21 cellular contexts compared by ENCODE assay signal in genomic region chr10:35884657-35885071, GRCh38.
DNase-seq lines count a peak whose midpoint lies in the region; ATAC-seq and TF ChIP-seq lines count a peak whose summit lies in the region.
"Had no signal": no experiment of that assay in that cellular context is flagged by ENCODE, and none has a peak within 500 bp of the region (broad histone marks: within the 10 kb centered on the region; RNA-seq: fewer than 3 reads in every experiment).

No MANE protein-coding gene starts in this region.

- H3K27me3 ChIP-seq in Caco-2 (replicated peaks; ENCODE audit: control insufficient read depth, insufficient read depth, low read length) (0 out of 2 replicates have a peak, but pooled peaks cover 4% of the 10 kb centered on the region), hepatocyte (peaks cover 7% of the 10 kb centered on the region)
- H3K27me3 ChIP-seq: ascending aorta, tibial nerve had no signal

- ATAC-seq in activated CD8-positive, alpha-beta T cell treated with anti-CD3 and anti-CD28 coated beads for 36 hours = no peak
- ATAC-seq: activated T-helper 17 cell treated with anti-CD3 and anti-CD28 coated beads, Interleukin-2, amount 50 U/mL, for 72 hours had no signal

- no peaks in the 10 kb centered on the region for H3K9me3 Mint-ChIP-seq in Caco-2 (ENCODE audit: unreplicated experiment)
- no peaks in the 10 kb centered on the region for H3K9me3 Mint-ChIP-seq in activated CD8-positive, alpha-beta T cell treated with anti-CD3 and anti-CD28 coated beads for 36 hours
- H3K9me3 Mint-ChIP-seq: activated T-helper 17 cell treated with anti-CD3 and anti-CD28 coated beads, Interleukin-2, amount 50 U/mL, for 72 hours; T-helper 1 cell treated with Interleukin-12 subunit alpha and Interleukin-12 subunit beta and Interleukin-4 antibody, amounts not matched to agents 30 μg/mL and 1 μg/mL, for 36 hours had no signal

- intact Hi-C loops in Caco-2 (cut with micrococcal nuclease; ENCODE audit: unreplicated experiment) = no loop called here
- intact Hi-C loops in activated CD8-positive, alpha-beta T cell treated with anti-CD3 and anti-CD28 coated beads for 36 hours (cut with micrococcal nuclease) = no loop called here

- peaks cover 7% of the 10 kb centered on the region for H3K4me1 Mint-ChIP-seq in Caco-2 (ENCODE audit: low read depth, unreplicated experiment)
- no peaks in the 10 kb centered on the region for H3K4me1 Mint-ChIP-seq in activated CD8-positive, alpha-beta T cell treated with anti-CD3 and anti-CD28 coated beads for 36 hours (ENCODE audit: low read depth)
- H3K4me1 Mint-ChIP-seq: activated T-helper 17 cell treated with anti-CD3 and anti-CD28 coated beads, Interleukin-2, amount 50 U/mL, for 72 hours had no signal

- TF ChIP-seq CTCF in Caco-2 (IDR thresholded peaks at IDR 0.05; ENCODE audit: insufficient read depth in 1 of 2, low read depth in 1 of 2, low read length in 1 of 2, severe bottlenecking in 1 of 2, unreplicated experiment in 1 of 2) (no peak), HEK293 (tag by site-specific recombination; IDR thresholded peaks at IDR 0.05) (no peak), hepatocyte (IDR thresholded peaks at IDR 0.05; ENCODE audit: poor library complexity) (no peak)
- TF ChIP-seq CTCF in activated CD8-positive, alpha-beta T cell treated with anti-CD3 and anti-CD28 coated beads for 36 hours (IDR thresholded peaks at IDR 0.05) = no peak

- H3K36me3 ChIP-seq in Caco-2 (ENCODE audit: control insufficient read depth, insufficient read depth, low read length) = no peaks in the 10 kb centered on the region
- no peaks in the 10 kb centered on the region for H3K36me3 ChIP-seq in HEK293 (ENCODE audit: control insufficient read depth in 2 of 2, insufficient read depth in 1 of 2, low read length in 2 of 2)
- H3K36me3 ChIP-seq in hepatocyte (replicated peaks; ENCODE audit: insufficient read depth, low read depth) = no peaks in the 10 kb centered on the region
- H3K36me3 ChIP-seq: ascending aorta, tibial nerve had no signal

- no peak overlapping the region for H3K4me3 ChIP-seq in Caco-2 (ENCODE audit: low read depth, low read length)
- H3K4me3 ChIP-seq in HEK293 (ENCODE audit: low read depth, low read length) = no peak overlapping the region
- H3K4me3 ChIP-seq in hepatocyte = no peak overlapping the region
- H3K4me3 ChIP-seq: ascending aorta, tibial nerve had no signal

- H3K4me3 Mint-ChIP-seq in Caco-2 (ENCODE audit: unreplicated experiment) = peak overlapping the region; percentile 12
- H3K4me3 Mint-ChIP-seq in activated CD8-positive, alpha-beta T cell treated with anti-CD3 and anti-CD28 coated beads for 36 hours = no peak overlapping the region
- H3K4me3 Mint-ChIP-seq: activated naive CD8-positive, alpha-beta T cell; activated T-helper 17 cell treated with anti-CD3 and anti-CD28 coated beads, Interleukin-2, amount 50 U/mL, for 72 hours; T-helper 1 cell treated with Interleukin-12 subunit alpha and Interleukin-12 subunit beta and Interleukin-4 antibody, amounts not matched to agents 30 μg/mL and 1 μg/mL, for 36 hours had no signal

- H3K36me3 Mint-ChIP-seq in Caco-2 (ENCODE audit: insufficient read depth, unreplicated experiment) = peaks cover 4% of the 10 kb centered on the region
- no peaks in the 10 kb centered on the region for H3K36me3 Mint-ChIP-seq in activated CD8-positive, alpha-beta T cell treated with anti-CD3 and anti-CD28 coated beads for 36 hours (ENCODE audit: low read depth)
- H3K36me3 Mint-ChIP-seq: activated naive CD8-positive, alpha-beta T cell; IgD-negative memory B cell had no signal

- peak overlapping the region; percentile 35 for H3K4me2 ChIP-seq in hepatocyte

- WGBS in hepatocyte (ENCODE audit: low lambda C conversion rate, missing lambda C conversion rate) = 26% methylated on average over 9 of the region's 9 CpGs

- no peak overlapping the region for H3K27ac Mint-ChIP-seq in Caco-2 (ENCODE audit: unreplicated experiment)
- no peak overlapping the region for H3K27ac Mint-ChIP-seq in activated CD8-positive, alpha-beta T cell treated with anti-CD3 and anti-CD28 coated beads for 36 hours
- H3K27ac Mint-ChIP-seq: activated naive CD8-positive, alpha-beta T cell; activated T-helper 17 cell treated with anti-CD3 and anti-CD28 coated beads, Interleukin-2, amount 50 U/mL, for 72 hours; IgD-negative memory B cell; T-helper 1 cell treated with Interleukin-12 subunit alpha and Interleukin-12 subunit beta and Interleukin-4 antibody, amounts not matched to agents 30 μg/mL and 1 μg/mL, for 36 hours had no signal

- H3K27me3 Mint-ChIP-seq in Caco-2 (ENCODE audit: insufficient read depth, unreplicated experiment) = peaks cover 29% of the 10 kb centered on the region
- no peaks in the 10 kb centered on the region for H3K27me3 Mint-ChIP-seq in activated CD8-positive, alpha-beta T cell treated with anti-CD3 and anti-CD28 coated beads for 36 hours

- H3K9me2 ChIP-seq in hepatocyte (replicated peaks; ENCODE audit: insufficient read depth) = no peaks in the 10 kb centered on the region

- H3K27ac ChIP-seq in HEK293 (ENCODE audit: extremely low read depth, low read depth, low read length) = no peak overlapping the region
- H3K27ac ChIP-seq in hepatocyte = no peak overlapping the region
- H3K27ac ChIP-seq: ascending aorta, C4-2B, tibial nerve, VCaP had no signal

- H3K4me1 ChIP-seq in Caco-2 (peaks cover 4% of the 10 kb centered on the region; the same call in 1 of the 2 replicates), HEK293 (ENCODE audit: control insufficient read depth, insufficient read depth, low read length) (peaks cover 3% of the 10 kb centered on the region; the same call in 1 of the 2 replicates), hepatocyte (ENCODE audit: insufficient read depth) (peaks cover 19% of the 10 kb centered on the region)
- H3K4me1 ChIP-seq: ascending aorta, tibial nerve had no signal

- BruUV-seq in Caco-2 (replicated peaks; lab: Mats Ljungman, UMichigan) = no TSS peak

- CTCF ChIA-PET in Caco-2 (lab: Charles Lee) = no interaction called here
- CTCF ChIA-PET in HEK293 (lab: Yijun Ruan, JAX) = no interaction called here
- CTCF ChIA-PET in activated CD8-positive, alpha-beta T cell treated with anti-CD3 and anti-CD28 coated beads for 36 hours (lab: Charles Lee) = no interaction called here

- POLR2A ChIA-PET in Caco-2 (lab: Charles Lee) (no interaction called here), HEK293 (lab: Yijun Ruan, JAX) (no interaction called here)
- POLR2A ChIA-PET in activated CD8-positive, alpha-beta T cell treated with anti-CD3 and anti-CD28 coated beads for 36 hours (lab: Charles Lee) = no interaction called here

- H3K9me3 ChIP-seq in Caco-2 = no peaks in the 10 kb centered on the region
- H3K9me3 ChIP-seq in HEK293 (ENCODE audit: control insufficient read depth, insufficient read depth, low read depth, low read length) = no peaks in the 10 kb centered on the region
- H3K9me3 ChIP-seq in hepatocyte (ENCODE audit: low read depth) = no peaks in the 10 kb centered on the region
- H3K9me3 ChIP-seq: ascending aorta, tibial nerve had no signal

- DNase-seq in Caco-2 (peak; percentile 32 to 47), NCI-H69 (lab: John Stamatoyannopoulos, UW) (peak; percentile 95), hepatocyte (ENCODE audit: low spot score) (peak; percentile 62), T1000 (lab: John Stamatoyannopoulos, UW) (no peak), kidney tubule cell (ENCODE audit: low spot score) (no peak)
- DNase-seq in activated CD8-positive, alpha-beta T cell treated with anti-CD3 and anti-CD28 coated beads for 36 hours = no peak
- DNase-seq in activated naive CD4-positive, alpha-beta T cell (lab: John Stamatoyannopoulos, UW) = no peak
- DNase-seq: cerebellar nuclear complex; mesenchymal stem cell; NCI-H1105; NCI-H2227 treated with DMSO at 0.1 percent for 48 hours; stimulated activated CD8-positive, alpha-beta memory T cell treated with anti-CD3 and anti-CD28 coated beads, Interleukin-4, amount 100 ng/mL, for 48 hours had no signal

- no peaks in the 10 kb centered on the region for H3K79me2 ChIP-seq in hepatocyte

- no peak overlapping the region for H2AFZ ChIP-seq in hepatocyte

- no peaks in the 10 kb centered on the region for H4K20me1 ChIP-seq in hepatocyte (ENCODE audit: insufficient read depth, poor library complexity, severe bottlenecking)

TF ChIP-seq in HEK293, 187 proteins besides CTCF, POLR2A, EP300 and RAD21 (continues in another document):
- TF ChIP-seq FEZF1 (tag by site-specific recombination; IDR thresholded peaks at IDR 0.05) (peak; percentile 74), GLIS1 (tag by site-specific recombination; IDR thresholded peaks at IDR 0.05) (0 out of 2 replicates have a peak, but pooled peaks have one; percentile 29), ZBTB20 (tag by site-specific recombination; IDR thresholded peaks at IDR 0.05) (peak; percentile 18; the same call in 1 of the 2 replicates)
- TF ChIP-seq, protein P1, sequence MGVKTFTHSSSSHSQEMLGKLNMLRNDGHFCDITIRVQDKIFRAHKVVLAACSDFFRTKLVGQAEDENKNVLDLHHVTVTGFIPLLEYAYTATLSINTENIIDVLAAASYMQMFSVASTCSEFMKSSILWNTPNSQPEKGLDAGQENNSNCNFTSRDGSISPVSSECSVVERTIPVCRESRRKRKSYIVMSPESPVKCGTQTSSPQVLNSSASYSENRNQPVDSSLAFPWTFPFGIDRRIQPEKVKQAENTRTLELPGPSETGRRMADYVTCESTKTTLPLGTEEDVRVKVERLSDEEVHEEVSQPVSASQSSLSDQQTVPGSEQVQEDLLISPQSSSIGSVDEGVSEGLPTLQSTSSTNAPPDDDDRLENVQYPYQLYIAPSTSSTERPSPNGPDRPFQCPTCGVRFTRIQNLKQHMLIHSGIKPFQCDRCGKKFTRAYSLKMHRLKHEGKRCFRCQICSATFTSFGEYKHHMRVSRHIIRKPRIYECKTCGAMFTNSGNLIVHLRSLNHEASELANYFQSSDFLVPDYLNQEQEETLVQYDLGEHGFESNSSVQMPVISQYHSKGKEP (tag by site-specific recombination; IDR thresholded peaks at IDR 0.05) = peak; percentile 71; the same call in 1 of the 2 replicates

Comparison
In these comparisons a context has a peak if more than half of its experiments do, and no peak if none do; other contexts are left out.
1. DNase-seq: peak in Caco-2 (2 of 2), NCI-H69 (single experiment) and hepatocyte (single experiment); none in T1000 (single experiment), activated CD8-positive, alpha-beta T cell treated with anti-CD3 and anti-CD28 coated beads for 36 hours (single experiment), kidney tubule cell (single experiment) and activated naive CD4-positive, alpha-beta T cell (0 of 4).